ENCODE assay signal across 18 cellular contexts in genomic region chrX:53374923-53375322, GRCh38. TPM values are rescaled to one million over a fixed set of nuclear protein-coding genes. Genes with fewer than 3 reads are reported as not detected.
DNase-seq lines count a peak whose midpoint lies in the region; ATAC-seq, FAIRE-seq and TF ChIP-seq lines count a peak whose summit lies in the region.
"Had no signal": no experiment of that assay in that cellular context is flagged by ENCODE, and none has a peak within 500 bp of the region (broad histone marks: within the 10 kb centered on the region; RNA-seq: fewer than 3 reads in every experiment).

No MANE protein-coding gene starts in this region.

- TF ChIP-seq POLR2A in K562 (conservative IDR thresholded peaks at IDR 0.05) (no peak), adrenal gland (IDR thresholded peaks at IDR 0.05) (no peak), sigmoid colon (IDR thresholded peaks at IDR 0.05) (no peak)

- in situ Hi-C loops in K562 (cut with MboI): no loop called here

- H3K4me1 ChIP-seq in BE2C (peaks cover 12% of the 10 kb centered on the region; the same call in 1 of the 2 replicates), DOHH2 (ENCODE audit: control insufficient read depth, low read length) (no peaks in the 10 kb centered on the region), OCI-LY1 (ENCODE audit: insufficient read depth, low read length, severe bottlenecking) (no peaks in the 10 kb centered on the region), K562 (replicated peaks in 1 of 2; ENCODE audit: control insufficient read depth in 2 of 2, insufficient read depth in 2 of 2, low read length in 2 of 2) (peaks cover 10 to 30% of the 10 kb centered on the region in 2 experiments), adrenal gland (replicated peaks in 1 of 2) (no peaks in the 10 kb centered on the region), sigmoid colon (no peaks in the 10 kb centered on the region)
- H3K4me1 ChIP-seq: stomach had no signal

- intact Hi-C loops in K562 (cut with micrococcal nuclease) (loop anchor here (5.0 kb wide), 2 partner anchors 43 to 58 kb away; no protein-coding TSS in a partner anchor), adrenal gland (cut with DNase I) (no loop called here), sigmoid colon (cut with DNase I) (no loop called here)

- no peak overlapping the region for H3K4me2 ChIP-seq in DOHH2 (ENCODE audit: low read length)
- no peak overlapping the region for H3K4me2 ChIP-seq in OCI-LY1 (ENCODE audit: low read length)
- peak overlapping the region; percentile 78 for H3K4me2 ChIP-seq in K562 (ENCODE audit: insufficient read depth, low read length)
- H3K4me2 ChIP-seq: hepatocyte had no signal

- H3K27ac ChIP-seq in DOHH2 (ENCODE audit: low read depth, low read length) (no peak overlapping the region), OCI-LY1 (ENCODE audit: low read depth, low read length, poor library complexity, severe bottlenecking) (no peak overlapping the region), K562 (ENCODE audit: extremely low read depth, low read depth, low read length) (peak overlapping the region; percentile 99), adrenal gland (no peak overlapping the region), sigmoid colon (no peak overlapping the region)
- H3K27ac ChIP-seq: cardiac muscle cell, hepatocyte, stomach had no signal

- H3K9me3 ChIP-seq in BE2C (no peaks in the 10 kb centered on the region), DOHH2 (ENCODE audit: control insufficient read depth, insufficient read depth, low read length) (no peaks in the 10 kb centered on the region), OCI-LY1 (ENCODE audit: low read length) (no peaks in the 10 kb centered on the region), K562 (replicated peaks; ENCODE audit: control insufficient read depth, insufficient read depth, low read depth, low read length) (no peaks in the 10 kb centered on the region), adrenal gland (replicated peaks in 1 of 3) (no peaks in the 10 kb centered on the region), sigmoid colon (no peaks in the 10 kb centered on the region)

- H4K20me1 ChIP-seq in DOHH2 (ENCODE audit: control insufficient read depth, insufficient read depth, low read depth, low read length) (no peaks in the 10 kb centered on the region), OCI-LY1 (ENCODE audit: insufficient read depth, low read length) (no peaks in the 10 kb centered on the region), K562 (replicated peaks; ENCODE audit: control insufficient read depth, insufficient read depth, low read length) (no peaks in the 10 kb centered on the region)

- ATAC-seq in K562: peak; percentile 55
- ATAC-seq in naive thymus-derived CD8-positive, alpha-beta T cell: no peak

- no peak overlapping the region for H3K4me3 Mint-ChIP-seq in naive thymus-derived CD8-positive, alpha-beta T cell

- FAIRE-seq in K562 (lab: Jason Lieb, UNC): no peak
- FAIRE-seq: islet of Langerhans had no signal

- peak overlapping the region in 2 of 10 donors; percentile 2 to 12 for H3K27ac Mint-ChIP-seq in naive thymus-derived CD8-positive, alpha-beta T cell

- peaks cover 0 to 13% (median 5%) of the 10 kb centered on the region in 3 donors for H3K36me3 Mint-ChIP-seq in naive thymus-derived CD8-positive, alpha-beta T cell

- H3K9ac ChIP-seq in OCI-LY1 (ENCODE audit: low read length) (no peak overlapping the region), K562 (ENCODE audit: insufficient read depth in 1 of 2, low read depth in 2 of 2, low read length in 2 of 2) (peak overlapping the region; percentile 73 to 77)

- H3K4me1 Mint-ChIP-seq in naive thymus-derived CD8-positive, alpha-beta T cell: peaks cover 0 to 7% (median 3%) of the 10 kb centered on the region in 4 donors

- H3K9me3 Mint-ChIP-seq in naive thymus-derived CD8-positive, alpha-beta T cell: peaks cover 0 to 3% (median 0%) of the 10 kb centered on the region in 9 donors

- no peaks in the 10 kb centered on the region for H3K27me3 ChIP-seq in BE2C
- no peaks in the 10 kb centered on the region for H3K27me3 ChIP-seq in DOHH2 (ENCODE audit: control insufficient read depth, low read length)
- no peaks in the 10 kb centered on the region for H3K27me3 ChIP-seq in OCI-LY1 (ENCODE audit: insufficient read depth, low read length)
- H3K27me3 ChIP-seq in K562 (ENCODE audit: control insufficient read depth in 2 of 2, insufficient read depth in 2 of 2, low read length in 2 of 2): no peaks in the 10 kb centered on the region
- H3K27me3 ChIP-seq in adrenal gland: no peaks in the 10 kb centered on the region
- no peaks in the 10 kb centered on the region for H3K27me3 ChIP-seq in sigmoid colon
- H3K27me3 ChIP-seq: cardiac muscle cell, hepatocyte, stomach had no signal

- H3F3A ChIP-seq in DOHH2 (ENCODE audit: control insufficient read depth, insufficient read depth): no peaks in the 10 kb centered on the region
- no peaks in the 10 kb centered on the region for H3F3A ChIP-seq in OCI-LY1 (ENCODE audit: insufficient read depth, low read length)

- POLR2A ChIA-PET in K562 (lab: Yijun Ruan, JAX): interaction anchor here (0.7 to 1.3 kb wide), 6 partner anchors 10 to 56 kb away, joined by 3 to 7 read pairs (median 6); partner anchors contain the start of genes RIBC1 and SMC1A
- POLR2A ChIA-PET in naive thymus-derived CD8-positive, alpha-beta T cell (lab: Charles Lee): no interaction called here

- TF ChIP-seq EP300 in K562 (IDR thresholded peaks at IDR 0.05; ENCODE audit: low read length): no peak
- TF ChIP-seq EP300 in sigmoid colon (IDR thresholded peaks at IDR 0.05): no peak

- BruUV-seq in K562 (replicated peaks; lab: Mats Ljungman, UMichigan): no TSS peak

- H3K9me1 ChIP-seq in K562 (ENCODE audit: control insufficient read depth, insufficient read depth, low read length): no peaks in the 10 kb centered on the region

- no peak for TF ChIP-seq RAD21 in K562 (CRISPR knock-in tag; conservative IDR thresholded peaks at IDR 0.05 in 1 of 2, IDR thresholded peaks at IDR 0.05 in 1 of 2)

- H2AFZ ChIP-seq in OCI-LY1 (ENCODE audit: low read length) (no peak overlapping the region), K562 (ENCODE audit: low read depth, low read length) (peak overlapping the region; percentile 90)
- H2AFZ ChIP-seq: hepatocyte had no signal

- CTCF ChIA-PET in K562 (lab: Yijun Ruan, JAX; ENCODE audit: low intra/inter-chr PET ratio): no interaction called here

- 0 out of 2 replicates have a peak, but pooled peaks have one; percentile 1 for TF ChIP-seq CTCF in BE2C (IDR thresholded peaks at IDR 0.05; ENCODE audit: low read depth, low read length)
- TF ChIP-seq CTCF in DOHH2 (IDR thresholded peaks at IDR 0.05; ENCODE audit: low read depth, low read length, poor library complexity, severe bottlenecking): peak; percentile 42
- TF ChIP-seq CTCF in OCI-LY1 (IDR thresholded peaks at IDR 0.05; ENCODE audit: low read length): peak; percentile 28; the same call in 1 of the 2 replicates
- peak in 1 of 3 experiments; percentile 28; a peak in 2 of 6 replicates for TF ChIP-seq CTCF in K562 (IDR thresholded peaks at IDR 0.05 in 2 of 3, conservative IDR thresholded peaks at IDR 0.05 in 1 of 3; ENCODE audit: insufficient read depth in 2 of 3, low read depth in 1 of 3, low read length in 3 of 3)
- no peak for TF ChIP-seq CTCF in adrenal gland (IDR thresholded peaks at IDR 0.05)
- TF ChIP-seq CTCF in sigmoid colon (IDR thresholded peaks at IDR 0.05): no peak

- H3K4me3 ChIP-seq in BE2C (ENCODE audit: low read depth, low read length): no peak overlapping the region
- no peak overlapping the region for H3K4me3 ChIP-seq in DOHH2 (ENCODE audit: low read length)
- no peak overlapping the region for H3K4me3 ChIP-seq in OCI-LY1 (ENCODE audit: low read depth, low read length, poor library complexity, severe bottlenecking)
- peak overlapping the region; percentile 12; the same call in 1 of the 2 replicates for H3K4me3 ChIP-seq in K562
- no peak overlapping the region for H3K4me3 ChIP-seq in adrenal gland
- no peak overlapping the region for H3K4me3 ChIP-seq in sigmoid colon
- H3K4me3 ChIP-seq: cardiac muscle cell, hepatocyte, stomach had no signal

- H3K36me3 ChIP-seq in BE2C (peaks cover 9% of the 10 kb centered on the region), DOHH2 (ENCODE audit: control insufficient read depth, low read length) (peaks cover 17% of the 10 kb centered on the region), OCI-LY1 (ENCODE audit: insufficient read depth, low read length) (peaks cover 19% of the 10 kb centered on the region), K562 (ENCODE audit: control insufficient read depth, insufficient read depth, low read length) (peaks cover 36% of the 10 kb centered on the region), adrenal gland (replicated peaks in 1 of 2) (peaks cover 0 to 23% of the 10 kb centered on the region in 2 donors), sigmoid colon (peaks cover 0 to 10% (median 4%) of the 10 kb centered on the region in 4 donors)
- H3K36me3 ChIP-seq: cardiac muscle cell had no signal

- no peaks in the 10 kb centered on the region for H3K27me3 Mint-ChIP-seq in naive thymus-derived CD8-positive, alpha-beta T cell

- H3K79me2 ChIP-seq in DOHH2 (ENCODE audit: control insufficient read depth, low read length): no peaks in the 10 kb centered on the region
- no peaks in the 10 kb centered on the region for H3K79me2 ChIP-seq in OCI-LY1 (ENCODE audit: insufficient read depth, low read length)
- no peaks in the 10 kb centered on the region for H3K79me2 ChIP-seq in K562 (ENCODE audit: control insufficient read depth, insufficient read depth, low read length)
- H3K79me2 ChIP-seq: hepatocyte had no signal

- no peak for DNase-seq in BE2C
- DNase-seq in K562 (ENCODE audit: extremely low read depth in 1 of 4, low spot score in 3 of 4): peak; percentile 23 to 42 (median 26)
- no peak for DNase-seq in adrenal gland
- no peak for DNase-seq in sigmoid colon
- DNase-seq in naive thymus-derived CD8-positive, alpha-beta T cell: no peak
- DNase-seq: activated CD4-positive, CD25-positive, alpha-beta regulatory T cell treated with anti-CD3 and anti-CD28 coated beads, Interleukin-2, amount 50 U/mL, for 72 hours; activated CD8-positive, alpha-beta memory T cell treated with anti-CD3 and anti-CD28 coated beads for 24 hours; NCI-H1092; NCI-H2029 treated with DMSO at 0.1 percent for 48 hours; RPMI8226; stimulated activated CD4-positive, alpha-beta T cell treated with anti-CD3 and anti-CD28 coated beads, Interleukin-4, amount 100 ng/mL, for 24 hours; stomach; T-helper 9 cell had no signal

- no peaks in the 10 kb centered on the region for H3K9me2 ChIP-seq in DOHH2 (replicated peaks; ENCODE audit: control insufficient read depth, low read length)
- no peaks in the 10 kb centered on the region for H3K9me2 ChIP-seq in OCI-LY1 (ENCODE audit: low read depth, low read length)

RNA-seq across cellular contexts. Expression of gene SMC1A, which starts 47.5 kb away (rescaled TPM):
- 48.1 TPM for polyA plus RNA-seq in BE2C (2012; ENCODE audit: insufficient read depth, insufficient read length, low read depth)
- 87.6 and 153 TPM in 2 replicates for total RNA-seq in K562 (2011; cell fraction: chromatin; rRNA removed; ENCODE audit: low replicate concordance)
- total RNA-seq in K562 (2011; cell fraction: nucleolus; rRNA removed): 39.2 and 54.7 TPM in 2 replicates
- 73.0 and 90.5 TPM in 2 replicates for total RNA-seq in K562 (2011; cell fraction: nucleoplasm; rRNA removed)
- 55.6 and 71.0 TPM in 2 replicates for total RNA-seq in K562 (2014; rRNA removed)
- 72.9 and 93.0 TPM in 2 replicates for total RNA-seq in K562 (2014; rRNA removed; fragmentation: Illumina TruSeq; extraction: Trizol)
- 63.8 and 70.1 TPM in 2 replicates for total RNA-seq in K562 (2015; rRNA removed; fragmentation: Illumina TruSeq; extraction: Trizol)
- 110 and 126 TPM in 2 replicates for total RNA-seq in K562 (2021)
- polyA plus RNA-seq in K562 (2011; rRNA removed): 61.3 and 71.2 TPM in 2 replicates
- polyA plus RNA-seq in K562 (2011; cell fraction: cytosol; rRNA removed): 36.8 and 57.9 TPM in 2 replicates
- polyA plus RNA-seq in K562 (2011; cell fraction: nucleus; rRNA removed): 70.3 and 89.4 TPM in 2 replicates
- polyA plus RNA-seq in K562 (2012): 72.7 and 94.5 TPM in 2 replicates
- 125 and 126 TPM in 2 replicates for polyA plus RNA-seq in K562 (2014; fragmentation: Illumina TruSeq; extraction: Trizol)
- 10 to 100 TPM; 28.5 to 43.6 TPM for polyA plus RNA-seq in K562 (2014; fragmentation: Nextera tagmentation; extraction: Ambion mirVana)
- polyA plus RNA-seq in K562 (2014; rRNA removed): 80.6 and 82.8 TPM in 2 replicates
- polyA minus RNA-seq in K562 (2011; rRNA and poly(A)+ RNA removed): 149 and 164 TPM in 2 replicates
- 82.7 and 109 TPM in 2 replicates for polyA minus RNA-seq in K562 (2011; cell fraction: cytosol; rRNA and poly(A)+ RNA removed)
- polyA minus RNA-seq in K562 (2011; cell fraction: nucleus; rRNA and poly(A)+ RNA removed): 31.1 and 50.1 TPM in 2 replicates
- total RNA-seq in adrenal gland: 10 to 100 TPM; 21.4 to 51.6 (median 44.9) TPM
- polyA plus RNA-seq in adrenal gland: 10 to 100 TPM in 2 of 3 donors, 1 to 10 TPM in 1; 7.6 to 41.5 (median 20.4) TPM
- total RNA-seq in sigmoid colon: 10 to 100 TPM; 27.8 to 45.7 (median 35.5) TPM
- 10 to 100 TPM in 1 of 3 donors, 1 to 10 TPM in 2; 4.2 to 19.9 (median 7.9) TPM for polyA plus RNA-seq in sigmoid colon
- 10 to 100 TPM; 64.8 to 68.0 TPM for total RNA-seq in naive thymus-derived CD8-positive, alpha-beta T cell
- 10 to 100 TPM; 52.3 to 65.3 (median 55.4) TPM for polyA plus RNA-seq in naive thymus-derived CD8-positive, alpha-beta T cell

RNA-seq across cellular contexts. Expression of gene RIBC1, which starts 47.8 kb away (rescaled TPM):
- polyA plus RNA-seq in BE2C (2012; ENCODE audit: insufficient read depth, insufficient read length, low read depth): not detected
- 0.35 and 0.74 TPM in 2 replicates for total RNA-seq in K562 (2011; cell fraction: chromatin; rRNA removed; ENCODE audit: low replicate concordance)
- total RNA-seq in K562 (2011; cell fraction: nucleolus; rRNA removed): not detected in 2 replicates
- total RNA-seq in K562 (2011; cell fraction: nucleoplasm; rRNA removed): 0.51 and 0.99 TPM in 2 replicates
- total RNA-seq in K562 (2014; rRNA removed) (0.18 and 0.61 TPM in 2 replicates), K562 (2014; rRNA removed; fragmentation: Illumina TruSeq; extraction: Trizol) (0.32 and 0.44 TPM in 2 replicates), K562 (2015; rRNA removed; fragmentation: Illumina TruSeq; extraction: Trizol) (0.38 and 0.47 TPM in 2 replicates), K562 (2021) (0.20 and 0.51 TPM in 2 replicates), adrenal gland (1 to 10 TPM in 7 of 8 donors, under 1 TPM in 1; 0.18 to 6.6 (median 3.6) TPM), sigmoid colon (under 1 TPM in 3 of 4 donors, not detected in 1; 0.36 to 0.82 (median 0.54) TPM)
- polyA plus RNA-seq in K562 (2011; rRNA removed) (0.15 and 0.17 TPM in 2 replicates), K562 (2014; fragmentation: Illumina TruSeq; extraction: Trizol) (0.48 and 0.50 TPM in 2 replicates), K562 (2014; fragmentation: Nextera tagmentation; extraction: Ambion mirVana) (under 1 TPM; 0.07 to 0.49 TPM), K562 (2014; rRNA removed) (0.23 and 0.51 TPM in 2 replicates), adrenal gland (1 to 10 TPM; 1.9 to 8.6 (median 7.6) TPM), sigmoid colon (under 1 TPM; 0.60 to 0.92 (median 0.73) TPM)
- polyA plus RNA-seq in K562 (2011; cell fraction: cytosol; rRNA removed): 0.15 and 0.22 TPM in 2 replicates
- polyA plus RNA-seq in K562 (2011; cell fraction: nucleus; rRNA removed): 0.51 and 1.2 TPM in 2 replicates
- polyA plus RNA-seq in K562 (2012): 0.65 and 0.73 TPM in 2 replicates
- 0.21 and 0.35 TPM in 2 replicates for polyA minus RNA-seq in K562 (2011; rRNA and poly(A)+ RNA removed)
- not detected in 2 replicates for polyA minus RNA-seq in K562 (2011; cell fraction: cytosol; rRNA and poly(A)+ RNA removed)
- polyA minus RNA-seq in K562 (2011; cell fraction: nucleus; rRNA and poly(A)+ RNA removed): 0.22 TPM in 1 of 2 replicates, not detected in the other
- total RNA-seq in naive thymus-derived CD8-positive, alpha-beta T cell: 1 to 10 TPM; 1.9 to 2.0 TPM
- under 1 TPM in 2 of 3 donors, not detected in 1; 0.42 to 0.43 TPM for polyA plus RNA-seq in naive thymus-derived CD8-positive, alpha-beta T cell
- total RNA-seq: stomach had no signal

RNA-seq across cellular contexts. Expression of gene HSD17B10, which starts 59.2 kb away (rescaled TPM):
- polyA plus RNA-seq in BE2C (2012; ENCODE audit: insufficient read depth, insufficient read length, low read depth): 456 TPM
- total RNA-seq in K562 (2011; cell fraction: chromatin; rRNA removed; ENCODE audit: low replicate concordance): 12.0 and 30.8 TPM in 2 replicates
- total RNA-seq in K562 (2011; cell fraction: nucleolus; rRNA removed): 46.3 and 49.7 TPM in 2 replicates
- total RNA-seq in K562 (2011; cell fraction: nucleoplasm; rRNA removed): 35.0 and 39.5 TPM in 2 replicates
- 197 and 227 TPM in 2 replicates for total RNA-seq in K562 (2014; rRNA removed)
- 105 and 146 TPM in 2 replicates for total RNA-seq in K562 (2014; rRNA removed; fragmentation: Illumina TruSeq; extraction: Trizol)
- total RNA-seq in K562 (2015; rRNA removed; fragmentation: Illumina TruSeq; extraction: Trizol): 169 and 171 TPM in 2 replicates
- 202 and 205 TPM in 2 replicates for total RNA-seq in K562 (2021)
- polyA plus RNA-seq in K562 (2011; rRNA removed): 187 and 209 TPM in 2 replicates
- 264 and 402 TPM in 2 replicates for polyA plus RNA-seq in K562 (2011; cell fraction: cytosol; rRNA removed)
- 82.9 and 102 TPM in 2 replicates for polyA plus RNA-seq in K562 (2011; cell fraction: nucleus; rRNA removed)
- polyA plus RNA-seq in K562 (2012): 157 and 231 TPM in 2 replicates
- 221 and 258 TPM in 2 replicates for polyA plus RNA-seq in K562 (2014; fragmentation: Illumina TruSeq; extraction: Trizol)
- 10 to 100 TPM; 45.3 to 67.9 TPM for polyA plus RNA-seq in K562 (2014; fragmentation: Nextera tagmentation; extraction: Ambion mirVana)
- polyA plus RNA-seq in K562 (2014; rRNA removed): 186 and 219 TPM in 2 replicates
- 128 and 192 TPM in 2 replicates for polyA minus RNA-seq in K562 (2011; rRNA and poly(A)+ RNA removed)
- polyA minus RNA-seq in K562 (2011; cell fraction: cytosol; rRNA and poly(A)+ RNA removed): 66.0 and 75.1 TPM in 2 replicates
- 12.8 and 15.1 TPM in 2 replicates for polyA minus RNA-seq in K562 (2011; cell fraction: nucleus; rRNA and poly(A)+ RNA removed)
- 100 to 1,000 TPM; 102 to 172 (median 138) TPM for total RNA-seq in adrenal gland
- polyA plus RNA-seq in adrenal gland: 100 to 1,000 TPM in 2 of 3 donors, 10 to 100 TPM in 1; 64.5 to 177 (median 139) TPM
- 10 to 100 TPM; 44.6 to 67.4 (median 63.4) TPM for total RNA-seq in sigmoid colon
- 100 to 1,000 TPM in 1 of 3 donors, 10 to 100 TPM in 2; 73.8 to 102 (median 81.1) TPM for polyA plus RNA-seq in sigmoid colon
- total RNA-seq in naive thymus-derived CD8-positive, alpha-beta T cell: 10 to 100 TPM; 35.3 to 38.6 TPM
- polyA plus RNA-seq in naive thymus-derived CD8-positive, alpha-beta T cell: 100 to 1,000 TPM; 144 to 152 (median 148) TPM

Comparison
In these comparisons a context has a peak if more than half of its experiments do, and no peak if none do; other contexts are left out.
1. DNase-seq: peak in K562 (4 of 4); none in BE2C (single experiment), adrenal gland (0 of 7), sigmoid colon (single experiment) and naive thymus-derived CD8-positive, alpha-beta T cell (0 of 10).
2. CTCF ChIP-seq: peak in BE2C (single experiment), DOHH2 (single experiment) and OCI-LY1 (single experiment); none in adrenal gland (0 of 6) and sigmoid colon (0 of 4).